2 cellular contexts compared by ENCODE assay signal in genomic region chr2:169304689-169305088, GRCh38. TPM values are rescaled to one million over a fixed set of nuclear protein-coding genes. Genes with fewer than 3 reads are reported as not detected.
"Had no signal": no experiment of that assay in that cellular context is flagged by ENCODE, and none has a peak within 500 bp of the region (broad histone marks: within the 10 kb centered on the region; RNA-seq: fewer than 3 reads in every experiment).

No MANE protein-coding gene starts in this region.

RNA-seq across cellular contexts. Expression of gene LRP2, which starts 57.6 kb away (rescaled TPM):
- total RNA-seq: GM23248, HFFc6 had no signal
- polyA plus RNA-seq: GM23248 had no signal
